Comparison of ENCODE assay signal across 8 cellular contexts in genomic region chr14:91946313-91947195, GRCh38. TPM values are rescaled to one million over a fixed set of nuclear protein-coding genes. Genes with fewer than 3 reads are reported as not detected.
DNase-seq lines count a peak whose midpoint lies in the region; ATAC-seq, FAIRE-seq and TF ChIP-seq lines count a peak whose summit lies in the region.
"Had no signal": no experiment of that assay in that cellular context is flagged by ENCODE, and none has a peak within 500 bp of the region (broad histone marks: within the 10 kb centered on the region; RNA-seq: fewer than 3 reads in every experiment).

No MANE protein-coding gene starts in this region.

- no peak for ATAC-seq in stimulated activated effector memory CD8-positive, alpha-beta T cell treated with anti-CD3 and anti-CD28 coated beads, Interleukin-12 subunit alpha, Interleukin-12 subunit beta, amount 100 ng/mL, for 72 hours

- H3K9me3 ChIP-seq in iPS-18a (ENCODE audit: control insufficient read depth, low read depth, low read length): no peaks in the 10 kb centered on the region

- no peak overlapping the region for H3K27ac Mint-ChIP-seq in IgD-negative memory B cell
- H3K27ac Mint-ChIP-seq in stimulated activated effector memory CD8-positive, alpha-beta T cell treated with anti-CD3 and anti-CD28 coated beads, Interleukin-12 subunit alpha, Interleukin-12 subunit beta, amount 100 ng/mL, for 72 hours: peak overlapping the region; percentile 58

- peak overlapping the region; percentile 63 for H3K4me3 ChIP-seq in iPS-18a (ENCODE audit: low read length)

- peak overlapping the region; percentile 8 to 91 (median 78) for H3K4me3 Mint-ChIP-seq in IgD-negative memory B cell
- peak overlapping the region; percentile 74 for H3K4me3 Mint-ChIP-seq in stimulated activated effector memory CD8-positive, alpha-beta T cell treated with anti-CD3 and anti-CD28 coated beads, Interleukin-12 subunit alpha, Interleukin-12 subunit beta, amount 100 ng/mL, for 72 hours

- FAIRE-seq in GM12891 (lab: Jason Lieb, UNC): no peak

- peaks cover 36% of the 10 kb centered on the region for H3K27me3 Mint-ChIP-seq in IgD-negative memory B cell

- in situ Hi-C loops in ACHN (cut with HindIII; ENCODE audit: low pct_ligation_motif_present, low pct_unique_long_range_greater_than_20kb, low sequenced_read_pairs): no loop called here

- H3K4me1 Mint-ChIP-seq in IgD-negative memory B cell: peaks cover 5 to 18% (median 10%) of the 10 kb centered on the region in 3 donors
- peaks cover 13% of the 10 kb centered on the region for H3K4me1 Mint-ChIP-seq in stimulated activated effector memory CD8-positive, alpha-beta T cell treated with anti-CD3 and anti-CD28 coated beads, Interleukin-12 subunit alpha, Interleukin-12 subunit beta, amount 100 ng/mL, for 72 hours

- no peak overlapping the region for H3K9ac ChIP-seq in iPS-18a (ENCODE audit: low read length)

- peaks cover 39% of the 10 kb centered on the region for H3K27me3 ChIP-seq in iPS-18a (ENCODE audit: control insufficient read depth, insufficient read depth, low read length)

- peaks cover 3% of the 10 kb centered on the region for H3K4me1 ChIP-seq in iPS-18a (ENCODE audit: control insufficient read depth, low read depth, low read length)

- no peaks in the 10 kb centered on the region for H3K9me3 Mint-ChIP-seq in IgD-negative memory B cell
- no peaks in the 10 kb centered on the region for H3K9me3 Mint-ChIP-seq in stimulated activated effector memory CD8-positive, alpha-beta T cell treated with anti-CD3 and anti-CD28 coated beads, Interleukin-12 subunit alpha, Interleukin-12 subunit beta, amount 100 ng/mL, for 72 hours

- no peak overlapping the region for H3K27ac ChIP-seq in iPS-18a (ENCODE audit: low read length)
- H3K27ac ChIP-seq: HL-60 had no signal

- DNase-seq in amniotic epithelial cell (ENCODE audit: low read depth): peak; percentile 52
- DNase-seq in stimulated activated effector memory CD8-positive, alpha-beta T cell treated with anti-CD3 and anti-CD28 coated beads, Interleukin-12 subunit alpha, Interleukin-12 subunit beta, amount 100 ng/mL, for 72 hours (ENCODE audit: low spot score in 2 of 2): no peak
- no peak for DNase-seq in ACHN
- DNase-seq in GM12891 (ENCODE audit: insufficient read length, low spot score): no peak
- no peak for DNase-seq in 8988T

- TF ChIP-seq POLR2A in GM12891 (IDR thresholded peaks at IDR 0.05; ENCODE audit: low read depth, low read length): no peak

- no peaks in the 10 kb centered on the region for H3K36me3 ChIP-seq in iPS-18a (ENCODE audit: control insufficient read depth, low read depth, low read length)

- no peaks in the 10 kb centered on the region for H3K36me3 Mint-ChIP-seq in IgD-negative memory B cell
- H3K36me3 Mint-ChIP-seq in stimulated activated effector memory CD8-positive, alpha-beta T cell treated with anti-CD3 and anti-CD28 coated beads, Interleukin-12 subunit alpha, Interleukin-12 subunit beta, amount 100 ng/mL, for 72 hours: no peaks in the 10 kb centered on the region

TF ChIP-seq in GM12891, 5 proteins besides CTCF, POLR2A, EP300 and RAD21:
- no peak for TF ChIP-seq SPI1 (IDR thresholded peaks at IDR 0.05; ENCODE audit: low read depth, low read length)
- TF ChIP-seq POLR2AphosphoS5 (IDR thresholded peaks at IDR 0.05; ENCODE audit: low read depth, low read length): no peak

RNA-seq across cellular contexts. Expression of gene FBLN5, which starts 0.9 kb away (rescaled TPM):
- 4.2 TPM for polyA plus RNA-seq in IgD-negative memory B cell
- polyA plus RNA-seq in GM12891 (2012; ENCODE audit: low read depth, missing spikeins): 0.37 TPM
